In genomic region chr3:186002884-186003472, GRCh38 we compare ENCODE assay signal across 8 cellular contexts.
DNase-seq lines count a peak whose midpoint lies in the region; ATAC-seq and TF ChIP-seq lines count a peak whose summit lies in the region.

No MANE protein-coding gene starts in this region.

- H2AFZ ChIP-seq in GM23338 (no peak overlapping the region; the same call in 1 of the 2 replicates), hepatocyte (no peak overlapping the region)

- WGBS in hepatocyte (ENCODE audit: low lambda C conversion rate, missing lambda C conversion rate), result 54% methylated on average over 3 of the region's 3 CpGs

- H3K4me3 ChIP-seq in GM23338 (no peak overlapping the region), SJCRH30 (no peak overlapping the region), hepatocyte (no peak overlapping the region)

- H3K4me3 Mint-ChIP-seq in GM23338, result no peak overlapping the region
- no peak overlapping the region for H3K4me3 Mint-ChIP-seq in activated CD8-positive, alpha-beta memory T cell treated with anti-CD3 and anti-CD28 coated beads, Interleukin-2, amount 10 ng/mL, durations not matched to agents 7 days and 5 days

- no peaks in the 10 kb centered on the region for H3K9me3 ChIP-seq in SJCRH30 (replicated peaks)
- no peaks in the 10 kb centered on the region for H3K9me3 ChIP-seq in hepatocyte (ENCODE audit: low read depth)

- H3K4me2 ChIP-seq in GM23338 (no peak overlapping the region), hepatocyte (no peak overlapping the region)

- H3F3A ChIP-seq in GM23338 (replicated peaks; ENCODE audit: low read depth), result no peaks in the 10 kb centered on the region

- H3K36me3 Mint-ChIP-seq in GM23338 (ENCODE audit: low read depth), result no peaks in the 10 kb centered on the region
- no peaks in the 10 kb centered on the region for H3K36me3 Mint-ChIP-seq in activated CD8-positive, alpha-beta memory T cell treated with anti-CD3 and anti-CD28 coated beads, Interleukin-2, amount 10 ng/mL, durations not matched to agents 7 days and 5 days

- H3K27ac Mint-ChIP-seq in GM23338, result no peak overlapping the region
- H3K27ac Mint-ChIP-seq in activated CD8-positive, alpha-beta memory T cell treated with anti-CD3 and anti-CD28 coated beads, Interleukin-2, amount 10 ng/mL, durations not matched to agents 7 days and 5 days, result no peak overlapping the region

- TF ChIP-seq CTCF in GM23338 (conservative IDR thresholded peaks at IDR 0.05; ENCODE audit: low read depth in 2 of 2) (peak; percentile 62 to 80), hepatocyte (IDR thresholded peaks at IDR 0.05; ENCODE audit: poor library complexity) (peak; percentile 24)

- ATAC-seq in GM23338, result peak; percentile 91
- no peak for ATAC-seq in GM18909 (IDR thresholded peaks at IDR 0.05; ENCODE audit: poor library complexity, unreplicated experiment)
- ATAC-seq in activated CD8-positive, alpha-beta memory T cell treated with anti-CD3 and anti-CD28 coated beads, Interleukin-2, amount 10 ng/mL, durations not matched to agents 7 days and 5 days, result no peak

- H3K4me1 ChIP-seq in GM23338 (ENCODE audit: insufficient read depth) (no peaks in the 10 kb centered on the region), SJCRH30 (no peaks in the 10 kb centered on the region; the same call in 1 of the 2 replicates), hepatocyte (ENCODE audit: insufficient read depth) (no peaks in the 10 kb centered on the region)

- H3K9me2 ChIP-seq in GM23338 (ENCODE audit: insufficient read depth) (no peaks in the 10 kb centered on the region), hepatocyte (replicated peaks; ENCODE audit: insufficient read depth) (no peaks in the 10 kb centered on the region)

- no peaks in the 10 kb centered on the region for H3K4me1 Mint-ChIP-seq in GM23338
- H3K4me1 Mint-ChIP-seq in activated CD8-positive, alpha-beta memory T cell treated with anti-CD3 and anti-CD28 coated beads, Interleukin-2, amount 10 ng/mL, durations not matched to agents 7 days and 5 days, result no peaks in the 10 kb centered on the region

- H3K79me2 ChIP-seq in GM23338 (replicated peaks; ENCODE audit: insufficient read depth), result no peaks in the 10 kb centered on the region
- H3K79me2 ChIP-seq in hepatocyte, result no peaks in the 10 kb centered on the region

- DNase-seq in CD1c-positive myeloid dendritic cell (ENCODE audit: extremely low spot score) (peak; percentile 11), GM23338 (ENCODE audit: low spot score) (peak; percentile 67), SJCRH30 (peak; percentile 44 to 74), hepatocyte (ENCODE audit: low spot score) (no peak), NCI-H774 (lab: John Stamatoyannopoulos, UW) (no peak)
- DNase-seq in NK-92 treated with Interleukin-12 subunit alpha and Interleukin-12 subunit beta, amount 100 ng/mL, for 24 hours (lab: John Stamatoyannopoulos, UW), result no peak
- DNase-seq in activated CD8-positive, alpha-beta memory T cell treated with anti-CD3 and anti-CD28 coated beads, Interleukin-2, amount 10 ng/mL, durations not matched to agents 7 days and 5 days, result no peak

- H3K27ac ChIP-seq in GM23338 (ENCODE audit: low read depth) (no peak overlapping the region), SJCRH30 (no peak overlapping the region), hepatocyte (no peak overlapping the region)

- H3K27me3 ChIP-seq in GM23338 (ENCODE audit: insufficient read depth), result no peaks in the 10 kb centered on the region
- no peaks in the 10 kb centered on the region for H3K27me3 ChIP-seq in SJCRH30
- no peaks in the 10 kb centered on the region for H3K27me3 ChIP-seq in hepatocyte

- H4K20me1 ChIP-seq in GM23338 (replicated peaks; ENCODE audit: insufficient read depth) (0 out of 2 replicates have a peak, but pooled peaks cover 3% of the 10 kb centered on the region), hepatocyte (ENCODE audit: insufficient read depth, poor library complexity, severe bottlenecking) (no peaks in the 10 kb centered on the region)

- H3K36me3 ChIP-seq in GM23338 (ENCODE audit: insufficient read depth) (no peaks in the 10 kb centered on the region), SJCRH30 (no peaks in the 10 kb centered on the region), hepatocyte (replicated peaks; ENCODE audit: insufficient read depth, low read depth) (no peaks in the 10 kb centered on the region)

- H3K27me3 Mint-ChIP-seq in GM23338 (ENCODE audit: insufficient read depth, low read depth, poor library complexity), result peaks cover 2% of the 10 kb centered on the region
- H3K27me3 Mint-ChIP-seq in activated CD8-positive, alpha-beta memory T cell treated with anti-CD3 and anti-CD28 coated beads, Interleukin-2, amount 10 ng/mL, durations not matched to agents 7 days and 5 days, result peaks cover 49% of the 10 kb centered on the region

- H3K9me3 Mint-ChIP-seq in GM23338, result no peaks in the 10 kb centered on the region; the same call in 1 of the 3 replicates
- no peaks in the 10 kb centered on the region for H3K9me3 Mint-ChIP-seq in activated CD8-positive, alpha-beta memory T cell treated with anti-CD3 and anti-CD28 coated beads, Interleukin-2, amount 10 ng/mL, durations not matched to agents 7 days and 5 days (ENCODE audit: low read depth)

- CTCF ChIA-PET in activated CD8-positive, alpha-beta memory T cell treated with anti-CD3 and anti-CD28 coated beads, Interleukin-2, amount 10 ng/mL, durations not matched to agents 7 days and 5 days (lab: Charles Lee), result interaction anchor here (1.3 kb wide), 2 partner anchors 20 to 537 kb away, joined by 4 to 8 read pairs; no protein-coding TSS in a partner anchor

TF ChIP-seq in GM23338, 12 proteins besides CTCF, POLR2A, EP300 and RAD21:
- TF ChIP-seq NANOG (IDR thresholded peaks at IDR 0.05; ENCODE audit: borderline replicate concordance), result no peak
- TF ChIP-seq, protein P1, sequence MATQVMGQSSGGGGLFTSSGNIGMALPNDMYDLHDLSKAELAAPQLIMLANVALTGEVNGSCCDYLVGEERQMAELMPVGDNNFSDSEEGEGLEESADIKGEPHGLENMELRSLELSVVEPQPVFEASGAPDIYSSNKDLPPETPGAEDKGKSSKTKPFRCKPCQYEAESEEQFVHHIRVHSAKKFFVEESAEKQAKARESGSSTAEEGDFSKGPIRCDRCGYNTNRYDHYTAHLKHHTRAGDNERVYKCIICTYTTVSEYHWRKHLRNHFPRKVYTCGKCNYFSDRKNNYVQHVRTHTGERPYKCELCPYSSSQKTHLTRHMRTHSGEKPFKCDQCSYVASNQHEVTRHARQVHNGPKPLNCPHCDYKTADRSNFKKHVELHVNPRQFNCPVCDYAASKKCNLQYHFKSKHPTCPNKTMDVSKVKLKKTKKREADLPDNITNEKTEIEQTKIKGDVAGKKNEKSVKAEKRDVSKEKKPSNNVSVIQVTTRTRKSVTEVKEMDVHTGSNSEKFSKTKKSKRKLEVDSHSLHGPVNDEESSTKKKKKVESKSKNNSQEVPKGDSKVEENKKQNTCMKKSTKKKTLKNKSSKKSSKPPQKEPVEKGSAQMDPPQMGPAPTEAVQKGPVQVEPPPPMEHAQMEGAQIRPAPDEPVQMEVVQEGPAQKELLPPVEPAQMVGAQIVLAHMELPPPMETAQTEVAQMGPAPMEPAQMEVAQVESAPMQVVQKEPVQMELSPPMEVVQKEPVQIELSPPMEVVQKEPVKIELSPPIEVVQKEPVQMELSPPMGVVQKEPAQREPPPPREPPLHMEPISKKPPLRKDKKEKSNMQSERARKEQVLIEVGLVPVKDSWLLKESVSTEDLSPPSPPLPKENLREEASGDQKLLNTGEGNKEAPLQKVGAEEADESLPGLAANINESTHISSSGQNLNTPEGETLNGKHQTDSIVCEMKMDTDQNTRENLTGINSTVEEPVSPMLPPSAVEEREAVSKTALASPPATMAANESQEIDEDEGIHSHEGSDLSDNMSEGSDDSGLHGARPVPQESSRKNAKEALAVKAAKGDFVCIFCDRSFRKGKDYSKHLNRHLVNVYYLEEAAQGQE (IDR thresholded peaks at IDR 0.05; ENCODE audit: unreplicated experiment), result no peak

Comparison
In these comparisons a context has a peak if more than half of its experiments do, and no peak if none do; other contexts are left out.
1. DNase-seq: peak in CD1c-positive myeloid dendritic cell (single experiment), GM23338 (single experiment) and SJCRH30 (2 of 2); none in hepatocyte (single experiment), NK-92 treated with Interleukin-12 subunit alpha and Interleukin-12 subunit beta, amount 100 ng/mL, for 24 hours (single experiment), NCI-H774 (single experiment) and activated CD8-positive, alpha-beta memory T cell treated with anti-CD3 and anti-CD28 coated beads, Interleukin-2, amount 10 ng/mL, durations not matched to agents 7 days and 5 days (single experiment).